In genomic region chr10:90920986-90921643, GRCh38 we compare ENCODE assay signal across 10 cellular contexts. TPM values are rescaled to one million over a fixed set of nuclear protein-coding genes. Genes with fewer than 3 reads are reported as not detected.
DNase-seq lines count a peak whose midpoint lies in the region; ATAC-seq and TF ChIP-seq lines count a peak whose summit lies in the region.
"Had no signal": no experiment of that assay in that cellular context is flagged by ENCODE, and none has a peak within 500 bp of the region (broad histone marks: within the 10 kb centered on the region; RNA-seq: fewer than 3 reads in every experiment).

Gene ANKRD1, minus strand, starts transcription at chr10:90921087. Its CDS starts 60 bp downstream, at chr10:90921027.

- H3K9ac ChIP-seq in PC-3 (ENCODE audit: low read length) = no peak within 1 kb of the TSS
- no peak within 1 kb of the TSS for H3K9ac ChIP-seq in fibroblast of lung (ENCODE audit: insufficient read depth, low read length)

- H3K36me3 ChIP-seq in PC-3 (ENCODE audit: low read depth, low read length) (no peaks in the 10 kb centered on the region), fibroblast of lung (ENCODE audit: control insufficient read depth, insufficient read depth, low read length) (no peaks in the 10 kb centered on the region)

- no peaks in the 10 kb centered on the region for H3F3A ChIP-seq in PC-3 (ENCODE audit: low read length, unreplicated experiment)

- peak; percentile 96 for ATAC-seq in PC-3
- ATAC-seq in HG03196 (IDR thresholded peaks at IDR 0.05; ENCODE audit: unreplicated experiment) = no peak
- no peak for ATAC-seq in HG03457 (IDR thresholded peaks at IDR 0.05; ENCODE audit: unreplicated experiment)

- H2AFZ ChIP-seq in PC-3 (ENCODE audit: low read length) (0 out of 2 replicates have a peak within 1 kb of the TSS, but pooled peaks have one; percentile 19), fibroblast of lung (ENCODE audit: low read length) (no peak within 1 kb of the TSS)

- H3K4me3 ChIP-seq in PC-3 (ENCODE audit: low read length) (peak within 1 kb of the TSS; percentile 48; the same call in 1 of the 2 replicates), fibroblast of lung (replicated peaks in 1 of 4; ENCODE audit: control extremely low read depth in 1 of 4, insufficient read depth in 1 of 4, low read depth in 3 of 4, low read length in 4 of 4) (no peak within 1 kb of the TSS)

- H3K79me2 ChIP-seq in PC-3 (ENCODE audit: low read length) (no peaks in the 10 kb centered on the region), fibroblast of lung (ENCODE audit: control insufficient read depth, insufficient read depth, low read length) (no peaks in the 10 kb centered on the region)

- H3K4me2 ChIP-seq in PC-3 (ENCODE audit: low read length) (peak within 1 kb of the TSS; percentile 75), fibroblast of lung (ENCODE audit: extremely low read depth, insufficient read depth, low read length) (no peak within 1 kb of the TSS)

- no peaks in the 10 kb centered on the region for H3K36me3 Mint-ChIP-seq in nephron progenitor cell (ENCODE audit: low read depth)

- POLR2A ChIA-PET in PC-3 (lab: Charles Lee; ENCODE audit: unreplicated experiment) = interaction anchor here (0.7 kb wide), 1 partner anchor 9 kb away, joined by 7 read pairs; no protein-coding TSS in a partner anchor

- no TSS peak for BruUV-seq in PC-3 (replicated peaks; lab: Mats Ljungman, UMichigan)

- H3K27ac ChIP-seq in PC-3 (ENCODE audit: low read length) (peak within 1 kb of the TSS; percentile 25; the same call in 1 of the 2 replicates), fibroblast of lung (ENCODE audit: insufficient read depth, low read length) (no peak within 1 kb of the TSS)

- no peaks in the 10 kb centered on the region for H3K9me2 ChIP-seq in PC-3 (replicated peaks; ENCODE audit: low read length)

- H3K4me1 Mint-ChIP-seq in nephron progenitor cell = peaks cover 22% of the 10 kb centered on the region

- H3K4me1 ChIP-seq in PC-3 (ENCODE audit: insufficient read depth, low read length) (peaks cover 22% of the 10 kb centered on the region), fibroblast of lung (ENCODE audit: control insufficient read depth, extremely low read depth, insufficient read depth, low read length) (peaks cover 6% of the 10 kb centered on the region)

- no peaks in the 10 kb centered on the region for H3K9me3 Mint-ChIP-seq in nephron progenitor cell

- H3K9me3 ChIP-seq in PC-3 (ENCODE audit: low read length) = no peaks in the 10 kb centered on the region
- no peaks in the 10 kb centered on the region for H3K9me3 ChIP-seq in fibroblast of lung (ENCODE audit: control insufficient read depth, insufficient read depth, low read depth, low read length)

- TF ChIP-seq CTCF in PC-3 (conservative IDR thresholded peaks at IDR 0.05; ENCODE audit: low read depth, low read length) = no peak
- no peak for TF ChIP-seq CTCF in fibroblast of lung (conservative IDR thresholded peaks at IDR 0.05 in 1 of 2, IDR thresholded peaks at IDR 0.05 in 1 of 2; ENCODE audit: low read depth in 1 of 2, low read length in 2 of 2)
- TF ChIP-seq CTCF in nephron progenitor cell (IDR thresholded peaks at IDR 0.05) = no peak

- H3K27ac Mint-ChIP-seq in nephron progenitor cell = no peak within 1 kb of the TSS

- intact Hi-C loops in PC-3 (cut with micrococcal nuclease) = loop anchor here (1.0 kb wide), 1 partner anchor 9 kb away; no protein-coding TSS in a partner anchor

- H3K27me3 Mint-ChIP-seq in nephron progenitor cell (ENCODE audit: low read depth, poor library complexity) = peaks cover 25% of the 10 kb centered on the region

- H3K27me3 ChIP-seq in PC-3 (ENCODE audit: low read length) (no peaks in the 10 kb centered on the region), fibroblast of lung (ENCODE audit: control insufficient read depth, insufficient read depth, low read length) (no peaks in the 10 kb centered on the region)

- peak within 1 kb of the TSS; percentile 22 for H3K4me3 Mint-ChIP-seq in nephron progenitor cell

- DNase-seq in Daoy (ENCODE audit: low read depth) = peak; percentile 93
- peak; percentile 93 for DNase-seq in PC-3
- peak; percentile 68 to 96 for DNase-seq in fibroblast of lung (ENCODE audit: low read depth in 2 of 2)
- no peak for DNase-seq in nephron progenitor cell
- DNase-seq in activated gamma-delta T cell (lab: John Stamatoyannopoulos, UW) = no peak
- no peak for DNase-seq in activated CD4-positive, alpha-beta T cell treated with anti-CD3 and anti-CD28 coated beads for 1 hour
- DNase-seq: activated CD4-positive, CD25-positive, alpha-beta regulatory T cell treated with anti-CD3 and anti-CD28 coated beads, Interleukin-2, amount 50 U/mL, for 72 hours; NCI-H2171 had no signal

- CTCF ChIA-PET in PC-3 (lab: Charles Lee) = no interaction called here

- H4K20me1 ChIP-seq in PC-3 (ENCODE audit: low read length) (no peaks in the 10 kb centered on the region), fibroblast of lung (ENCODE audit: control insufficient read depth, extremely low read depth, insufficient read depth, low read length) (no peaks in the 10 kb centered on the region)

RNA-seq across cellular contexts. Expression of gene ANKRD1, which starts in this region (rescaled TPM):
- total RNA-seq in Daoy (2014; rRNA removed; shearing (Covaris generic)) = 94.4 and 124 TPM in 2 replicates
- 2.8 and 3.5 TPM in 2 replicates for total RNA-seq in PC-3 (2014; rRNA removed)
- under 0.01 TPM in 1 of 2 replicates, not detected in the other for total RNA-seq in fibroblast of lung
- 0.72 and 13.1 TPM in 2 replicates for polyA plus RNA-seq in fibroblast of lung
- polyA plus RNA-seq in fibroblast of lung (2012) = 0.54 and 9.4 TPM in 2 replicates
- polyA minus RNA-seq in fibroblast of lung (ENCODE audit: low replicate concordance) = 6.2 TPM in 1 of 2 replicates, not detected in the other

Comparison
In these comparisons a context has a peak if more than half of its experiments do, and no peak if none do; other contexts are left out.
1. RNA of gene ANKRD1 (total RNA-seq): 94.4 to 124 TPM in Daoy; 2.8 to 3.5 TPM in PC-3 and under 0.01 TPM in fibroblast of lung; every median in the first group is over 10 times any median in the second.
2. DNase-seq: peak in Daoy (single experiment), PC-3 (single experiment) and fibroblast of lung (2 of 2); none in nephron progenitor cell (single experiment), activated gamma-delta T cell (single experiment) and activated CD4-positive, alpha-beta T cell treated with anti-CD3 and anti-CD28 coated beads for 1 hour (single experiment).